In genomic region chr3:139319428-139320402, GRCh38 we compare ENCODE assay signal across 10 cellular contexts. TPM values are rescaled to one million over a fixed set of nuclear protein-coding genes. Genes with fewer than 3 reads are reported as not detected.
A peak's percentile ranks its signal among the peaks of the same experiment; 100 is the strongest.
DNase-seq lines count a peak whose midpoint lies in the region; TF ChIP-seq lines count a peak whose summit lies in the region.
"Had no signal": no experiment of that assay in that cellular context is flagged by ENCODE, and none has a peak within 500 bp of the region (broad histone marks: within the 10 kb centered on the region; RNA-seq: fewer than 3 reads in every experiment).

No MANE protein-coding gene starts in this region.

- peak; percentile 55 for TF ChIP-seq CTCF in WI38 (IDR thresholded peaks at IDR 0.05; ENCODE audit: low read depth, low read length)

- H2BK15ac ChIP-seq in mesendoderm (replicated peaks; ENCODE audit: low read depth) = no peak overlapping the region

- no peak overlapping the region for H2BK5ac ChIP-seq in mesendoderm (ENCODE audit: low read length)

- H4K5ac ChIP-seq in mesendoderm (ENCODE audit: low read length) = no peak overlapping the region

- H3K36me3 ChIP-seq in mesendoderm (ENCODE audit: control insufficient read depth, insufficient read depth, low read length) = no peaks in the 10 kb centered on the region

- H3K4me3 ChIP-seq in WI38 (ENCODE audit: low read depth, low read length) = no peak overlapping the region
- H3K4me3 ChIP-seq in mesendoderm (ENCODE audit: low read length) = no peak overlapping the region

- H3K79me2 ChIP-seq in mesendoderm (ENCODE audit: control insufficient read depth, insufficient read depth, low read length) = no peaks in the 10 kb centered on the region

- H3K4ac ChIP-seq in mesendoderm (ENCODE audit: low read depth, low read length) = no peak overlapping the region

- WGBS in mesendoderm (ENCODE audit: extremely low coverage, insufficient coverage, low lambda C conversion rate) = no CpG with 5 or more reads among the region's 10 CpGs

- no peaks in the 10 kb centered on the region for H3K4me1 ChIP-seq in mesendoderm (ENCODE audit: control insufficient read depth, low read depth, low read length)

- no peak overlapping the region for H3K4me2 ChIP-seq in mesendoderm (ENCODE audit: low read length)

- no peaks in the 10 kb centered on the region for H3K79me1 ChIP-seq in mesendoderm (ENCODE audit: low read length)

- H3K27me3 ChIP-seq in mesendoderm (ENCODE audit: insufficient read depth, low read length, poor library complexity) = no peaks in the 10 kb centered on the region

- no peak overlapping the region for H3K27ac ChIP-seq in mesendoderm (ENCODE audit: low read depth, low read length)

- DNase-seq in SHP77 (lab: John Stamatoyannopoulos, UW) = peak; percentile 10 to 12
- DNase-seq in SHP77 treated with DMSO at 0.1 percent for 48 hours (lab: John Stamatoyannopoulos, UW) = no peak
- peak; percentile 15 for DNase-seq in KBM-7
- DNase-seq in mesendoderm = peak; percentile 77
- no peak for DNase-seq in NCI-H2227 treated with DMSO at 0.1 percent for 48 hours (lab: John Stamatoyannopoulos, UW)
- no peak for DNase-seq in dedifferentiated amniotic fluid mesenchymal stem cell (ENCODE audit: extremely low spot score)
- no peak for DNase-seq in kidney glomerular epithelial cell (lab: John Stamatoyannopoulos, UW)
- DNase-seq: CD8-positive, alpha-beta memory T cell; T1000 had no signal

- in situ Hi-C loops in KBM-7 (cut with MboI; ENCODE audit: low pct_unique_long_range_greater_than_20kb, low sequenced_read_pairs) = no loop called here

- no peak overlapping the region for H3K9ac ChIP-seq in mesendoderm (ENCODE audit: low read length)

- no peak overlapping the region for H3K56ac ChIP-seq in mesendoderm (ENCODE audit: low read length)

- no peak overlapping the region for H2AK5ac ChIP-seq in mesendoderm (ENCODE audit: low read length)

- H2BK120ac ChIP-seq in mesendoderm (ENCODE audit: low read depth, low read length) = no peak overlapping the region

- H4K8ac ChIP-seq in mesendoderm (ENCODE audit: low read depth, low read length) = no peak overlapping the region

- no peak overlapping the region for H3K23ac ChIP-seq in mesendoderm (ENCODE audit: low read length)

- no peak overlapping the region for H3K18ac ChIP-seq in mesendoderm (ENCODE audit: low read length)

RNA-seq across cellular contexts. Expression of gene MRPS22, which starts 24.1 kb away (rescaled TPM):
- 53.8 TPM for polyA plus RNA-seq in mesendoderm (2013, experiment 1 of 2)
- 51.1 TPM for polyA plus RNA-seq in mesendoderm (2013, experiment 2 of 2)

Comparison
In these comparisons a context has a peak if more than half of its experiments do, and no peak if none do; other contexts are left out.
1. DNase-seq: peak in SHP77 (2 of 2), KBM-7 (single experiment) and mesendoderm (single experiment); none in SHP77 treated with DMSO at 0.1 percent for 48 hours (single experiment), NCI-H2227 treated with DMSO at 0.1 percent for 48 hours (single experiment), dedifferentiated amniotic fluid mesenchymal stem cell (single experiment) and kidney glomerular epithelial cell (single experiment).